In genomic region chr12:123119808-123120207, GRCh38 we compare ENCODE assay signal across 10 cellular contexts. TPM values are rescaled to one million over a fixed set of nuclear protein-coding genes. Genes with fewer than 3 reads are reported as not detected.
A peak's percentile ranks its signal among the peaks of the same experiment; 100 is the strongest.
DNase-seq lines count a peak whose midpoint lies in the region; ATAC-seq lines count a peak whose summit lies in the region.
"Had no signal": no experiment of that assay in that cellular context is flagged by ENCODE, and none has a peak within 500 bp of the region (broad histone marks: within the 10 kb centered on the region; RNA-seq: fewer than 3 reads in every experiment).

No MANE protein-coding gene starts in this region.

- peak; percentile 81 for ATAC-seq in GM21576 (IDR thresholded peaks at IDR 0.05; ENCODE audit: unreplicated experiment)
- ATAC-seq: K562 had no signal

- no peak overlapping the region for H3K4me3 ChIP-seq in CD8-positive, alpha-beta memory T cell (ENCODE audit: low read length)
- H3K4me3 ChIP-seq in SJCRH30 = no peak overlapping the region
- H3K4me3 ChIP-seq: K562 had no signal

- peak overlapping the region in 6 of 8 donors; percentile 5 to 81 (median 44) for H3K27ac Mint-ChIP-seq in CD8-positive, alpha-beta memory T cell
- H3K27ac Mint-ChIP-seq in activated naive CD8-positive, alpha-beta T cell = peak overlapping the region; percentile 91

- no peaks in the 10 kb centered on the region for H3K27me3 ChIP-seq in CD8-positive, alpha-beta memory T cell (ENCODE audit: insufficient read depth, low read length, poor library complexity, severe bottlenecking)
- no peaks in the 10 kb centered on the region for H3K27me3 ChIP-seq in SJCRH30

- no peaks in the 10 kb centered on the region for H3K36me3 ChIP-seq in CD8-positive, alpha-beta memory T cell (ENCODE audit: insufficient read depth, low read length)
- 0 out of 2 replicates have a peak, but pooled peaks cover 9% of the 10 kb centered on the region for H3K36me3 ChIP-seq in KOPT-K1 (ENCODE audit: insufficient read depth, low read length)
- no peaks in the 10 kb centered on the region for H3K36me3 ChIP-seq in SJCRH30

- no peaks in the 10 kb centered on the region for H3K27me3 Mint-ChIP-seq in CD8-positive, alpha-beta memory T cell
- H3K27me3 Mint-ChIP-seq in activated naive CD8-positive, alpha-beta T cell = no peaks in the 10 kb centered on the region

- CTCF ChIA-PET in CD8-positive, alpha-beta memory T cell (lab: Charles Lee) = interaction anchor here (1.3 kb wide), 1 partner anchor 13 kb away, joined by 7 read pairs; no protein-coding TSS in a partner anchor

- no peaks in the 10 kb centered on the region for H3K9me3 ChIP-seq in CD8-positive, alpha-beta memory T cell (ENCODE audit: low read length)
- H3K9me3 ChIP-seq in KOPT-K1 (ENCODE audit: insufficient read depth, low read length, poor library complexity, severe bottlenecking) (no peaks in the 10 kb centered on the region), SJCRH30 (replicated peaks) (no peaks in the 10 kb centered on the region)

- H3K4me1 ChIP-seq in CD8-positive, alpha-beta memory T cell (ENCODE audit: insufficient read depth, low read length) = peaks cover 82% of the 10 kb centered on the region
- peaks cover 6% of the 10 kb centered on the region; the same call in 1 of the 2 replicates for H3K4me1 ChIP-seq in SJCRH30

- POLR2A ChIA-PET in CD8-positive, alpha-beta memory T cell (lab: Charles Lee) = no interaction called here

- DNase-seq in CD8-positive, alpha-beta memory T cell = peak in 1 of 5 donors; percentile 14
- DNase-seq in SJCRH30 (no peak), NCI-H1694 treated with DMSO at 0.1 percent for 48 hours (lab: John Stamatoyannopoulos, UW) (no peak), NCI-H2171 treated with DMSO at 0.1 percent for 48 hours (lab: John Stamatoyannopoulos, UW) (no peak), NCI-H2107 treated with DMSO at 0.1 percent for 48 hours (lab: John Stamatoyannopoulos, UW; ENCODE audit: unreplicated experiment) (no peak)

- peak overlapping the region in 1 of 7 donors; percentile 45 for H3K4me3 Mint-ChIP-seq in CD8-positive, alpha-beta memory T cell
- peak overlapping the region; percentile 5 for H3K4me3 Mint-ChIP-seq in activated naive CD8-positive, alpha-beta T cell

- peaks cover 31 to 34% (median 33%) of the 10 kb centered on the region in 3 donors for H3K4me1 Mint-ChIP-seq in CD8-positive, alpha-beta memory T cell
- H3K4me1 Mint-ChIP-seq in activated naive CD8-positive, alpha-beta T cell (ENCODE audit: low read depth) = peaks cover 73% of the 10 kb centered on the region

- no peaks in the 10 kb centered on the region for H3K9me3 Mint-ChIP-seq in CD8-positive, alpha-beta memory T cell
- no peaks in the 10 kb centered on the region for H3K9me3 Mint-ChIP-seq in activated naive CD8-positive, alpha-beta T cell (ENCODE audit: low read depth)

- H3K36me3 Mint-ChIP-seq in CD8-positive, alpha-beta memory T cell = no peaks in the 10 kb centered on the region
- no peaks in the 10 kb centered on the region for H3K36me3 Mint-ChIP-seq in activated naive CD8-positive, alpha-beta T cell

- no peak overlapping the region for H3K27ac ChIP-seq in CD8-positive, alpha-beta memory T cell (ENCODE audit: low read depth, low read length)
- peak overlapping the region; percentile 59 for H3K27ac ChIP-seq in KOPT-K1 (ENCODE audit: low read depth, low read length, poor library complexity, severe bottlenecking)
- H3K27ac ChIP-seq in SJCRH30 = no peak overlapping the region
- H3K27ac ChIP-seq: C4-2B had no signal

RNA-seq across cellular contexts. Expression of gene PITPNM2, which starts 31.1 kb away (rescaled TPM):
- total RNA-seq in CD8-positive, alpha-beta memory T cell = 1 to 10 TPM; 5.1 to 6.1 TPM
- 1.8 TPM for polyA plus RNA-seq in CD8-positive, alpha-beta memory T cell
- total RNA-seq in SJCRH30 (2014; rRNA removed; shearing (Covaris generic)) = 1.2 and 1.3 TPM in 2 replicates
